Comparison of ENCODE assay signal across 9 cellular contexts in the genomic region with DNA sequence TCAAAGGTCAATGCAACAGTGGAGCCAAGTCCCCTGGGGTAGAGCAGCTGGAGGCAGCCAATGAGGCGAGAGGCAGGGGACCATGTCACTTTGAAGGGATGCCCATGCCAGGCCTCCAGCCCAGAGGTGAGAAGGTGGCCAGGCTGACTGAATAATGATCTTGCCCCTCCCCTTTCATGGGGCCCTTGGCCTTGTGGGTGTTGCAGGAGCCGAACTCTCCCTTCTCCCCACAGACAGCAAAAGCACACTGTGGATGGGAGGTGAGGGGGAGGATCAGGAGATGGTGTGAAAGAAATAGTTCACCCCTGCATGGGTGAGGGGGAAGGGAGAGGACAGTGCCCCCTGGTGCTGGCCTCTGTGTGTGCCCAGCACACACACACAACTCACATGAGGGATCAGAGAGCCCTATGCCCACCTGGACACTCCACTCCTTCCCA. TPM values are rescaled to one million over a fixed set of nuclear protein-coding genes. Genes with fewer than 3 reads are reported as not detected.
DNase-seq lines count a peak whose midpoint lies in the region; ATAC-seq and TF ChIP-seq lines count a peak whose summit lies in the region.
"Had no signal": no experiment of that assay in that cellular context is flagged by ENCODE, and none has a peak within 500 bp of the region (broad histone marks: within the 10 kb centered on the region; RNA-seq: fewer than 3 reads in every experiment).

No MANE protein-coding gene starts in this region.

- H3K4me3 ChIP-seq in heart right ventricle (no peak overlapping the region), fibroblast of villous mesenchyme (ENCODE audit: low read depth, low read length) (no peak overlapping the region)

- ATAC-seq in heart right ventricle (peak in 2 of 8 donors; percentile 14 to 27), WTC11 (peak; percentile 5; the same call in 1 of the 2 replicates), HG03175 (IDR thresholded peaks at IDR 0.05; ENCODE audit: unreplicated experiment) (no peak)

- H3K27ac Mint-ChIP-seq in WTC11 (no peak overlapping the region), type B pancreatic cell (no peak overlapping the region)

- peaks cover 11 to 55% (median 45%) of the 10 kb centered on the region in 7 donors for H3K27me3 ChIP-seq in heart right ventricle

- peak overlapping the region in 1 of 10 donors; percentile 26 for H3K27ac ChIP-seq in heart right ventricle

- H3K4me3 Mint-ChIP-seq in WTC11, result no peak overlapping the region
- H3K4me3 Mint-ChIP-seq in type B pancreatic cell, result no peak overlapping the region

- DNase-seq in heart right ventricle (no peak), cardiac septum (ENCODE audit: low spot score) (no peak), WTC11 (ENCODE audit: low spot score) (no peak), fibroblast of villous mesenchyme (ENCODE audit: low read depth) (no peak), type B pancreatic cell (ENCODE audit: extremely low spot score, unreplicated experiment) (no peak), NCI-H1048 (lab: John Stamatoyannopoulos, UW) (no peak), NCI-H1417 treated with DMSO at 0.1 percent for 48 hours (lab: John Stamatoyannopoulos, UW) (no peak)
- DNase-seq: GDM1 had no signal

- no peaks in the 10 kb centered on the region for H3K36me3 ChIP-seq in heart right ventricle

- intact Hi-C loops in heart right ventricle (cut with DNase I), result no loop called here
- intact Hi-C loops in cardiac septum (cut with DNase I), result no loop called here

- H3K4me1 Mint-ChIP-seq in WTC11 (peaks cover 21% of the 10 kb centered on the region), type B pancreatic cell (ENCODE audit: unreplicated experiment) (peaks cover 12% of the 10 kb centered on the region)

- peaks cover 0 to 50% (median 0%) of the 10 kb centered on the region in 9 donors for H3K4me1 ChIP-seq in heart right ventricle

- TF ChIP-seq CTCF in heart right ventricle (IDR thresholded peaks at IDR 0.05) (peak in 8 of 9 donors; percentile 15 to 47 (median 36)), WTC11 (IDR thresholded peaks at IDR 0.05) (no peak), fibroblast of villous mesenchyme (IDR thresholded peaks at IDR 0.05; ENCODE audit: insufficient read depth, low read depth, low read length) (peak; percentile 39), type B pancreatic cell (conservative IDR thresholded peaks at IDR 0.05) (peak; percentile 50)

- no peaks in the 10 kb centered on the region for H3K36me3 Mint-ChIP-seq in WTC11
- H3K36me3 Mint-ChIP-seq in type B pancreatic cell, result no peaks in the 10 kb centered on the region

- CTCF ChIA-PET in WTC11 (lab: Charles Lee), result interaction anchor here (1.4 to 3.7 kb wide), 3 partner anchors 9 to 18 kb away, joined by 4 to 23 read pairs (median 17); a partner anchor contains a TSS

- WGBS in heart right ventricle, 2 donors, result 68 to 69% methylated on average over 2 of the region's 2 CpGs

- no peaks in the 10 kb centered on the region for H3K9me3 Mint-ChIP-seq in WTC11
- no peaks in the 10 kb centered on the region for H3K9me3 Mint-ChIP-seq in type B pancreatic cell

- H3K27me3 Mint-ChIP-seq in WTC11 (ENCODE audit: low read depth), result peaks cover 73% of the 10 kb centered on the region
- peaks cover 91% of the 10 kb centered on the region for H3K27me3 Mint-ChIP-seq in type B pancreatic cell

- H3K9me3 ChIP-seq in heart right ventricle, result no peaks in the 10 kb centered on the region

- POLR2A ChIA-PET in WTC11 (lab: Charles Lee), result no interaction called here

TF ChIP-seq in WTC11, 78 proteins besides CTCF, POLR2A, EP300 and RAD21:
- TF ChIP-seq SMAD4 (CRISPR knock-in tag; IDR thresholded peaks at IDR 0.05), result no peak
- TF ChIP-seq, protein P1, sequence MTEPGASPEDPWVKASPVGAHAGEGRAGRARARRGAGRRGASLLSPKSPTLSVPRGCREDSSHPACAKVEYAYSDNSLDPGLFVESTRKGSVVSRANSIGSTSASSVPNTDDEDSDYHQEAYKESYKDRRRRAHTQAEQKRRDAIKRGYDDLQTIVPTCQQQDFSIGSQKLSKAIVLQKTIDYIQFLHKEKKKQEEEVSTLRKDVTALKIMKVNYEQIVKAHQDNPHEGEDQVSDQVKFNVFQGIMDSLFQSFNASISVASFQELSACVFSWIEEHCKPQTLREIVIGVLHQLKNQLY (CRISPR knock-in tag; IDR thresholded peaks at IDR 0.05), result no peak
- no peak for TF ChIP-seq ETV6 (CRISPR knock-in tag; IDR thresholded peaks at IDR 0.05)
- TF ChIP-seq, protein P2, sequence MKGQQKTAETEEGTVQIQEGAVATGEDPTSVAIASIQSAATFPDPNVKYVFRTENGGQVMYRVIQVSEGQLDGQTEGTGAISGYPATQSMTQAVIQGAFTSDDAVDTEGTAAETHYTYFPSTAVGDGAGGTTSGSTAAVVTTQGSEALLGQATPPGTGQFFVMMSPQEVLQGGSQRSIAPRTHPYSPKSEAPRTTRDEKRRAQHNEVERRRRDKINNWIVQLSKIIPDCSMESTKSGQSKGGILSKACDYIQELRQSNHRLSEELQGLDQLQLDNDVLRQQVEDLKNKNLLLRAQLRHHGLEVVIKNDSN (CRISPR knock-in tag; IDR thresholded peaks at IDR 0.05), result no peak
- TF ChIP-seq, protein P3, sequence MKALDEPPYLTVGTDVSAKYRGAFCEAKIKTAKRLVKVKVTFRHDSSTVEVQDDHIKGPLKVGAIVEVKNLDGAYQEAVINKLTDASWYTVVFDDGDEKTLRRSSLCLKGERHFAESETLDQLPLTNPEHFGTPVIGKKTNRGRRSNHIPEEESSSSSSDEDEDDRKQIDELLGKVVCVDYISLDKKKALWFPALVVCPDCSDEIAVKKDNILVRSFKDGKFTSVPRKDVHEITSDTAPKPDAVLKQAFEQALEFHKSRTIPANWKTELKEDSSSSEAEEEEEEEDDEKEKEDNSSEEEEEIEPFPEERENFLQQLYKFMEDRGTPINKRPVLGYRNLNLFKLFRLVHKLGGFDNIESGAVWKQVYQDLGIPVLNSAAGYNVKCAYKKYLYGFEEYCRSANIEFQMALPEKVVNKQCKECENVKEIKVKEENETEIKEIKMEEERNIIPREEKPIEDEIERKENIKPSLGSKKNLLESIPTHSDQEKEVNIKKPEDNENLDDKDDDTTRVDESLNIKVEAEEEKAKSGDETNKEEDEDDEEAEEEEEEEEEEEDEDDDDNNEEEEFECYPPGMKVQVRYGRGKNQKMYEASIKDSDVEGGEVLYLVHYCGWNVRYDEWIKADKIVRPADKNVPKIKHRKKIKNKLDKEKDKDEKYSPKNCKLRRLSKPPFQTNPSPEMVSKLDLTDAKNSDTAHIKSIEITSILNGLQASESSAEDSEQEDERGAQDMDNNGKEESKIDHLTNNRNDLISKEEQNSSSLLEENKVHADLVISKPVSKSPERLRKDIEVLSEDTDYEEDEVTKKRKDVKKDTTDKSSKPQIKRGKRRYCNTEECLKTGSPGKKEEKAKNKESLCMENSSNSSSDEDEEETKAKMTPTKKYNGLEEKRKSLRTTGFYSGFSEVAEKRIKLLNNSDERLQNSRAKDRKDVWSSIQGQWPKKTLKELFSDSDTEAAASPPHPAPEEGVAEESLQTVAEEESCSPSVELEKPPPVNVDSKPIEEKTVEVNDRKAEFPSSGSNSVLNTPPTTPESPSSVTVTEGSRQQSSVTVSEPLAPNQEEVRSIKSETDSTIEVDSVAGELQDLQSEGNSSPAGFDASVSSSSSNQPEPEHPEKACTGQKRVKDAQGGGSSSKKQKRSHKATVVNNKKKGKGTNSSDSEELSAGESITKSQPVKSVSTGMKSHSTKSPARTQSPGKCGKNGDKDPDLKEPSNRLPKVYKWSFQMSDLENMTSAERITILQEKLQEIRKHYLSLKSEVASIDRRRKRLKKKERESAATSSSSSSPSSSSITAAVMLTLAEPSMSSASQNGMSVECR (CRISPR knock-in tag; IDR thresholded peaks at IDR 0.05; ENCODE audit: borderline replicate concordance), result no peak
- TF ChIP-seq KAT7 (CRISPR knock-in tag; IDR thresholded peaks at IDR 0.05; ENCODE audit: borderline replicate concordance), result no peak
- TF ChIP-seq, protein P4, sequence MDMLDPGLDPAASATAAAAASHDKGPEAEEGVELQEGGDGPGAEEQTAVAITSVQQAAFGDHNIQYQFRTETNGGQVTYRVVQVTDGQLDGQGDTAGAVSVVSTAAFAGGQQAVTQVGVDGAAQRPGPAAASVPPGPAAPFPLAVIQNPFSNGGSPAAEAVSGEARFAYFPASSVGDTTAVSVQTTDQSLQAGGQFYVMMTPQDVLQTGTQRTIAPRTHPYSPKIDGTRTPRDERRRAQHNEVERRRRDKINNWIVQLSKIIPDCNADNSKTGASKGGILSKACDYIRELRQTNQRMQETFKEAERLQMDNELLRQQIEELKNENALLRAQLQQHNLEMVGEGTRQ (CRISPR knock-in tag; IDR thresholded peaks at IDR 0.05), result no peak
- TF ChIP-seq, protein P5, sequence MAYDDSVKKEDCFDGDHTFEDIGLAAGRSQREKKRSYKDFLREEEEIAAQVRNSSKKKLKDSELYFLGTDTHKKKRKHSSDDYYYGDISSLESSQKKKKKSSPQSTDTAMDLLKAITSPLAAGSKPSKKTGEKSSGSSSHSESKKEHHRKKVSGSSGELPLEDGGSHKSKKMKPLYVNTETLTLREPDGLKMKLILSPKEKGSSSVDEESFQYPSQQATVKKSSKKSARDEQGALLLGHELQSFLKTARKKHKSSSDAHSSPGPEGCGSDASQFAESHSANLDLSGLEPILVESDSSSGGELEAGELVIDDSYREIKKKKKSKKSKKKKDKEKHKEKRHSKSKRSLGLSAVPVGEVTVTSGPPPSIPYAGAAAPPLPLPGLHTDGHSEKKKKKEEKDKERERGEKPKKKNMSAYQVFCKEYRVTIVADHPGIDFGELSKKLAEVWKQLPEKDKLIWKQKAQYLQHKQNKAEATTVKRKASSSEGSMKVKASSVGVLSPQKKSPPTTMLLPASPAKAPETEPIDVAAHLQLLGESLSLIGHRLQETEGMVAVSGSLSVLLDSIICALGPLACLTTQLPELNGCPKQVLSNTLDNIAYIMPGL (CRISPR knock-in tag; IDR thresholded peaks at IDR 0.05), result no peak
- no peak for TF ChIP-seq ZNF423 (CRISPR knock-in tag; IDR thresholded peaks at IDR 0.05)
- TF ChIP-seq IRF2 (CRISPR knock-in tag; IDR thresholded peaks at IDR 0.05; ENCODE audit: borderline replicate concordance, low read depth), result no peak

RNA-seq across cellular contexts. Expression of a gene that starts 15.8 kb away (rescaled TPM):
- total RNA-seq in heart right ventricle (1 to 10 TPM in 1 of 10 donors, under 1 TPM in 5, not detected in 4; 0.11 to 2.0 (median 0.29) TPM), cardiac septum (0.30 TPM), WTC11 (2021) (0.15 to 0.18 TPM in 2 of 3 replicates, not detected in the other), fibroblast of villous mesenchyme (not detected in 2 replicates), type B pancreatic cell (ENCODE audit: low replicate concordance) (not detected in 2 replicates)
- polyA plus RNA-seq in heart right ventricle, result under 1 TPM; 0.07 to 0.15 TPM

RNA-seq across cellular contexts. Expression of a gene that starts 23.3 kb away (rescaled TPM):
- total RNA-seq in heart right ventricle (10 to 100 TPM in 9 of 10 donors, 1 to 10 TPM in 1; 8.4 to 19.9 (median 12.6) TPM), cardiac septum (11.2 TPM), WTC11 (2021) (14.7 to 17.4 TPM (median 15.8 TPM) in 3 replicates), fibroblast of villous mesenchyme (10.0 and 11.2 TPM in 2 replicates), type B pancreatic cell (ENCODE audit: low replicate concordance) (10.5 and 19.7 TPM in 2 replicates)
- polyA plus RNA-seq in heart right ventricle, result 10 to 100 TPM in 1 of 2 donors, 1 to 10 TPM in 1; 9.9 to 27.9 TPM
